In the genomic region with DNA sequence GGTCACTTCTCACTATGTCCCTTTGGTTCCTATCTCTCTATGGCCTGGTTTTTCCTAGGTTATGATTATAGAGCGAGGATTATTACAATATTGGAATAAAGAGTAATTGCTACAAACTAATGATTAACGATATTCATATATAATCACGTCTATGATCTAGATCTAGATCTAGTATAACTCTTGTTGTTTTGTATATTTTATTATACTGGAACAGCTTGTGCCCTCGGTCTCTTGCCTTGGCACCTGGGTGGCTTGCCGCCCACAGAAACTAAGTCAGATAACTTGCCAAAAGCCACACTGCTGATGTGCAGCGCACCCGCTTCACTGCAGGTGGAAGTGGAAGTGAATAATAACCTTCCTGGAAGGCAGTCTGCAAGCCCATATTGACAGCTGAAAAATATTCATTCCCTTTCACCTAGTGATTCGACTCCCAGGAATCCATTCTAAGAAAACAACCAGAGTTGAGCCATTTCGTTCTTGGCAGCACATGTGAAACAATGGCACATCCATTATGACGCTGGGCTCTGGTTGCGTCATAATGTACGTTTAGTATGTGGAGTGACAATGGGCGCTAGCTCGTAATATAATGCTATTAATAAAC, we compare ENCODE assay signal across 1 cellular context.
A peak's percentile ranks its signal among the peaks of the same experiment; 100 is the strongest.
TF ChIP-seq lines count a peak whose summit lies in the region.

No MANE protein-coding gene starts in this region.

TF ChIP-seq in H1, 55 proteins besides CTCF, POLR2A, EP300 and RAD21:
- no peak for TF ChIP-seq BRCA1 (IDR thresholded peaks at IDR 0.05; ENCODE audit: low read depth, low read length)
- TF ChIP-seq CEBPB (IDR thresholded peaks at IDR 0.05; ENCODE audit: low read depth, low read length), result peak; percentile 79
